In genomic region chr4:147866532-147867271, GRCh38 we compare ENCODE assay signal across 8 cellular contexts.
DNase-seq lines count a peak whose midpoint lies in the region; ATAC-seq and TF ChIP-seq lines count a peak whose summit lies in the region.

No MANE protein-coding gene starts in this region.

- peaks cover 5% of the 10 kb centered on the region for H3K4me1 Mint-ChIP-seq in stimulated activated naive CD8-positive, alpha-beta T cell treated with anti-CD3 and anti-CD28 coated beads, Interleukin-15, amount 100 ng/mL, for 72 hours

- H3K9me3 Mint-ChIP-seq in stimulated activated naive CD8-positive, alpha-beta T cell treated with anti-CD3 and anti-CD28 coated beads, Interleukin-15, amount 100 ng/mL, for 72 hours: no peaks in the 10 kb centered on the region

- H3K27me3 Mint-ChIP-seq in stimulated activated naive CD8-positive, alpha-beta T cell treated with anti-CD3 and anti-CD28 coated beads, Interleukin-15, amount 100 ng/mL, for 72 hours: no peaks in the 10 kb centered on the region

- peaks cover 10% of the 10 kb centered on the region; the same call in 1 of the 2 replicates for H3F3A ChIP-seq in PC-9 (ENCODE audit: insufficient read depth, low read depth)
- no peaks in the 10 kb centered on the region for H3F3A ChIP-seq in neural cell (ENCODE audit: insufficient read depth, low read length, poor library complexity, severe bottlenecking)

- H3K79me2 ChIP-seq in KMS-11 (ENCODE audit: insufficient read depth, low read depth) (no peaks in the 10 kb centered on the region; the same call in 1 of the 2 replicates), PC-9 (ENCODE audit: low read depth) (no peaks in the 10 kb centered on the region), neural cell (replicated peaks; ENCODE audit: insufficient read depth, low read length) (no peaks in the 10 kb centered on the region)

- H3K4me1 ChIP-seq in KMS-11 (ENCODE audit: low read depth, poor library complexity, severe bottlenecking): peaks cover 45% of the 10 kb centered on the region
- no peaks in the 10 kb centered on the region for H3K4me1 ChIP-seq in PC-9 (replicated peaks; ENCODE audit: insufficient read depth)

- H4K20me1 ChIP-seq in KMS-11 (ENCODE audit: insufficient read depth) (peaks cover 3% of the 10 kb centered on the region), PC-9 (ENCODE audit: insufficient read depth) (no peaks in the 10 kb centered on the region; the same call in 1 of the 2 replicates), neural cell (ENCODE audit: insufficient read depth) (no peaks in the 10 kb centered on the region)

- H3K4me2 ChIP-seq in KMS-11 (no peak overlapping the region), PC-9 (no peak overlapping the region), neural cell (ENCODE audit: low read length) (no peak overlapping the region)

- H3K9ac ChIP-seq in KMS-11 (no peak overlapping the region), neural cell (ENCODE audit: low read length) (no peak overlapping the region)

- TF ChIP-seq RAD21 in neural cell (conservative IDR thresholded peaks at IDR 0.05): peak; percentile 97

- H3K27ac Mint-ChIP-seq in stimulated activated naive CD8-positive, alpha-beta T cell treated with anti-CD3 and anti-CD28 coated beads, Interleukin-15, amount 100 ng/mL, for 72 hours: no peak overlapping the region

- no TSS peak for BruUV-seq in PC-9 (replicated peaks; lab: Mats Ljungman, UMichigan)

- TF ChIP-seq EP300 in neural cell (conservative IDR thresholded peaks at IDR 0.05; ENCODE audit: poor library complexity, severe bottlenecking): no peak

- H3K9me3 ChIP-seq in PC-9 (ENCODE audit: insufficient read depth, low read depth) (no peaks in the 10 kb centered on the region), neural cell (ENCODE audit: low read length) (no peaks in the 10 kb centered on the region)

- H2AFZ ChIP-seq in KMS-11 (ENCODE audit: low read depth) (no peak overlapping the region), PC-9 (no peak overlapping the region), neural cell (ENCODE audit: low read depth, low read length) (no peak overlapping the region)

- no peaks in the 10 kb centered on the region for H3K9me2 ChIP-seq in PC-9 (ENCODE audit: insufficient read depth)
- H3K9me2 ChIP-seq in neural cell (ENCODE audit: insufficient read depth, low read length): no peaks in the 10 kb centered on the region

- H3K4me3 ChIP-seq in KMS-11 (IDR thresholded peaks at IDR 0.05; ENCODE audit: insufficient read depth, low read depth, low read length) (no peak overlapping the region), PC-9 (no peak overlapping the region), fibroblast of pulmonary artery (replicated peaks; ENCODE audit: low read depth, low read length) (no peak overlapping the region), neural cell (ENCODE audit: low read length) (no peak overlapping the region)

- H3K4me3 Mint-ChIP-seq in stimulated activated naive CD8-positive, alpha-beta T cell treated with anti-CD3 and anti-CD28 coated beads, Interleukin-15, amount 100 ng/mL, for 72 hours: no peak overlapping the region

- H3K36me3 ChIP-seq in KMS-11 (ENCODE audit: insufficient read depth): no peaks in the 10 kb centered on the region
- H3K36me3 ChIP-seq in PC-9 (ENCODE audit: low read depth): peaks cover 3% of the 10 kb centered on the region; the same call in 1 of the 2 replicates
- no peaks in the 10 kb centered on the region for H3K36me3 ChIP-seq in neural cell (ENCODE audit: insufficient read depth, low read length)

- intact Hi-C loops in PC-9 (cut with micrococcal nuclease; ENCODE audit: unreplicated experiment): loop anchor here (1.0 to 5.0 kb wide), 9 partner anchors 133 to 847 kb away; no protein-coding TSS in a partner anchor

- CTCF ChIA-PET in PC-9 (lab: Charles Lee): interaction anchor here (0.5 to 1.8 kb wide), 44 partner anchors 8 to 1877 kb away, joined by 3 to 21 read pairs (median 4); partner anchors contain the start of genes ARHGAP10, PRMT9 and TMEM184C

- peak; percentile 78 for ATAC-seq in GM21786 (IDR thresholded peaks at IDR 0.05; ENCODE audit: unreplicated experiment)
- peak; percentile 94 for ATAC-seq in stimulated activated naive CD8-positive, alpha-beta T cell treated with anti-CD3 and anti-CD28 coated beads, Interleukin-15, amount 100 ng/mL, for 72 hours

- H3K27ac ChIP-seq in KMS-11: 0 out of 2 replicates have a peak overlapping the region, but pooled peaks have one; percentile 9
- peak overlapping the region; percentile 26; the same call in 1 of the 2 replicates for H3K27ac ChIP-seq in PC-9
- no peak overlapping the region for H3K27ac ChIP-seq in neural cell (ENCODE audit: low read length)

- peak; percentile 100 for TF ChIP-seq CTCF in KMS-11 (conservative IDR thresholded peaks at IDR 0.05; ENCODE audit: low read depth, low read length)
- peak; percentile 97 for TF ChIP-seq CTCF in PC-9 (conservative IDR thresholded peaks at IDR 0.05)
- peak; percentile 99 for TF ChIP-seq CTCF in fibroblast of pulmonary artery (IDR thresholded peaks at IDR 0.05; ENCODE audit: low read length, missing control alignments)
- TF ChIP-seq CTCF in neural cell (IDR thresholded peaks at IDR 0.05; ENCODE audit: poor library complexity, severe bottlenecking): peak; percentile 100

- H3K27me3 ChIP-seq in KMS-11 (ENCODE audit: insufficient read depth, low read depth) (no peaks in the 10 kb centered on the region), PC-9 (ENCODE audit: insufficient read depth, low read depth) (no peaks in the 10 kb centered on the region), neural cell (ENCODE audit: insufficient read depth, low read depth, low read length) (no peaks in the 10 kb centered on the region)

- POLR2A ChIA-PET in PC-9 (lab: Charles Lee; ENCODE audit: unreplicated experiment): interaction anchor here (0.7 kb wide), 1 partner anchor 1534 kb away, joined by 5 read pairs; no protein-coding TSS in a partner anchor

- DNase-seq in Daoy (ENCODE audit: low read depth) (peak; percentile 68), PC-9 (peak; percentile 49 to 80), fibroblast of pulmonary artery (ENCODE audit: low read depth) (peak; percentile 95)
- DNase-seq in activated T-cell treated with anti-CD3 and anti-CD28 coated beads, Interleukin-2, amount 50 U/mL, for 48 hours: peak; percentile 93 to 95
- peak; percentile 82 to 85 for DNase-seq in stimulated activated naive CD8-positive, alpha-beta T cell treated with anti-CD3 and anti-CD28 coated beads, Interleukin-15, amount 100 ng/mL, for 72 hours

TF ChIP-seq in neural cell, 6 proteins besides CTCF, POLR2A, EP300 and RAD21:
- TF ChIP-seq EZH2 (IDR thresholded peaks at IDR 0.05; ENCODE audit: borderline replicate concordance, insufficient read depth, low read length, poor library complexity, severe bottlenecking): no peak
- TF ChIP-seq SMC3 (conservative IDR thresholded peaks at IDR 0.05; ENCODE audit: poor library complexity): peak; percentile 98
- TF ChIP-seq MXI1 (conservative IDR thresholded peaks at IDR 0.05; ENCODE audit: poor library complexity, severe bottlenecking): no peak
